Comparison of ENCODE assay signal across 12 cellular contexts in genomic region chr7:101879565-101879964, GRCh38.
"Had no signal": no experiment of that assay in that cellular context is flagged by ENCODE, and none has a peak within 500 bp of the region (broad histone marks: within the 10 kb centered on the region; RNA-seq: fewer than 3 reads in every experiment).

No MANE protein-coding gene starts in this region.

- H3K4me3 ChIP-seq: lower lobe of right lung, tibial artery had no signal

- H3K9me3 ChIP-seq: lower lobe of right lung, tibial artery had no signal

- H3K27ac ChIP-seq: brain microvascular endothelial cell, lower lobe of right lung, tibial artery had no signal

- DNase-seq: activated CD4-positive, alpha-beta memory T cell treated with anti-CD3 and anti-CD28 coated beads, Interleukin-2, amount 10 ng/mL, durations not matched to agents 7 days and 5 days; activated CD4-positive, alpha-beta T cell treated with anti-CD3 and anti-CD28 coated beads for 36 hours; activated gamma-delta T cell; activated T-cell treated with anti-CD3 and anti-CD28 coated beads, Interleukin-2, amount 50 U/mL, for 48 hours; brain microvascular endothelial cell; left cardiac atrium; lower lobe of right lung; naive thymus-derived CD4-positive, alpha-beta T cell; stimulated activated CD4-positive, alpha-beta T cell treated with anti-CD3 and anti-CD28 coated beads, Interleukin-15, amount 100 ng/mL, for 24 hours; T-helper 9 cell; tibial artery had no signal

- ATAC-seq: activated CD4-positive, alpha-beta T cell treated with anti-CD3 and anti-CD28 coated beads for 36 hours; esophagus mucosa; left cardiac atrium; lower lobe of right lung; naive thymus-derived CD4-positive, alpha-beta T cell had no signal

- H3K36me3 ChIP-seq: brain microvascular endothelial cell, lower lobe of right lung, tibial artery had no signal

- H3K27me3 ChIP-seq: brain microvascular endothelial cell, tibial artery had no signal
